2 cellular contexts compared by ENCODE assay signal in the genomic region with DNA sequence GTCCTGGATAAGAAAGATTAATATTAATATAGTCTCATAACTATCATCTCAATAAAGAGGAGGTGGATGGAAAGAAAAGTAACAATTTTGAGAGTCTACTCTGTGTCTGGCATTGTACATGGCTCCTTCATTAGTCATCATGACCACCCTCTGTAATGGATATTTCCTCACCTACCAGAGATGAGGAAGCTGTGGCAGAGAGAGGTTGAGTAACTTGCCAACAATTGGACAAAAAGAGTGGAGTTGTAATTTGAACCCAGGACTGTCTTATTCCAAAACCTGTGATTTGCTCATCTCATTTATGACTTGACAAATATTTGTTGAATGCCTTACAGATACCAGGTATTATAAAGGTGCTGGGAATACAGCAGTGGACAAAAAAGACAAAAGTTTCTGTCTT.
TF ChIP-seq lines count a peak whose summit lies in the region.

No MANE protein-coding gene starts in this region.

TF ChIP-seq in HCT116, 20 proteins besides CTCF, POLR2A, EP300 and RAD21:
- TF ChIP-seq CEBPB (IDR thresholded peaks at IDR 0.05; ENCODE audit: low read depth) (peak; percentile 74), JUND (IDR thresholded peaks at IDR 0.05) (peak; percentile 34), FOSL1 (IDR thresholded peaks at IDR 0.05; ENCODE audit: low read depth) (peak; percentile 40; the same call in 1 of the 2 replicates), CBX3 (IDR thresholded peaks at IDR 0.05; ENCODE audit: low read depth) (0 out of 2 replicates have a peak, but pooled peaks have one; percentile 38), TCF7L2 (IDR thresholded peaks at IDR 0.05; ENCODE audit: borderline replicate concordance, extremely low read depth, insufficient read depth, insufficient read length) (no peak), SP1 (IDR thresholded peaks at IDR 0.05; ENCODE audit: low read depth) (peak; percentile 29; the same call in 1 of the 2 replicates), SIN3A (IDR thresholded peaks at IDR 0.05; ENCODE audit: low read depth) (no peak), EGR1 (IDR thresholded peaks at IDR 0.05; ENCODE audit: low read depth) (no peak), ZFX (IDR thresholded peaks at IDR 0.05) (no peak), EZH2phosphoT487 (IDR thresholded peaks at IDR 0.05; ENCODE audit: borderline replicate concordance) (no peak)
- TF ChIP-seq, protein P1, sequence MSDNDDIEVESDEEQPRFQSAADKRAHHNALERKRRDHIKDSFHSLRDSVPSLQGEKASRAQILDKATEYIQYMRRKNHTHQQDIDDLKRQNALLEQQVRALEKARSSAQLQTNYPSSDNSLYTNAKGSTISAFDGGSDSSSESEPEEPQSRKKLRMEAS (IDR thresholded peaks at IDR 0.05), result peak; percentile 22; the same call in 1 of the 2 replicates
- TF ChIP-seq, protein P2, sequence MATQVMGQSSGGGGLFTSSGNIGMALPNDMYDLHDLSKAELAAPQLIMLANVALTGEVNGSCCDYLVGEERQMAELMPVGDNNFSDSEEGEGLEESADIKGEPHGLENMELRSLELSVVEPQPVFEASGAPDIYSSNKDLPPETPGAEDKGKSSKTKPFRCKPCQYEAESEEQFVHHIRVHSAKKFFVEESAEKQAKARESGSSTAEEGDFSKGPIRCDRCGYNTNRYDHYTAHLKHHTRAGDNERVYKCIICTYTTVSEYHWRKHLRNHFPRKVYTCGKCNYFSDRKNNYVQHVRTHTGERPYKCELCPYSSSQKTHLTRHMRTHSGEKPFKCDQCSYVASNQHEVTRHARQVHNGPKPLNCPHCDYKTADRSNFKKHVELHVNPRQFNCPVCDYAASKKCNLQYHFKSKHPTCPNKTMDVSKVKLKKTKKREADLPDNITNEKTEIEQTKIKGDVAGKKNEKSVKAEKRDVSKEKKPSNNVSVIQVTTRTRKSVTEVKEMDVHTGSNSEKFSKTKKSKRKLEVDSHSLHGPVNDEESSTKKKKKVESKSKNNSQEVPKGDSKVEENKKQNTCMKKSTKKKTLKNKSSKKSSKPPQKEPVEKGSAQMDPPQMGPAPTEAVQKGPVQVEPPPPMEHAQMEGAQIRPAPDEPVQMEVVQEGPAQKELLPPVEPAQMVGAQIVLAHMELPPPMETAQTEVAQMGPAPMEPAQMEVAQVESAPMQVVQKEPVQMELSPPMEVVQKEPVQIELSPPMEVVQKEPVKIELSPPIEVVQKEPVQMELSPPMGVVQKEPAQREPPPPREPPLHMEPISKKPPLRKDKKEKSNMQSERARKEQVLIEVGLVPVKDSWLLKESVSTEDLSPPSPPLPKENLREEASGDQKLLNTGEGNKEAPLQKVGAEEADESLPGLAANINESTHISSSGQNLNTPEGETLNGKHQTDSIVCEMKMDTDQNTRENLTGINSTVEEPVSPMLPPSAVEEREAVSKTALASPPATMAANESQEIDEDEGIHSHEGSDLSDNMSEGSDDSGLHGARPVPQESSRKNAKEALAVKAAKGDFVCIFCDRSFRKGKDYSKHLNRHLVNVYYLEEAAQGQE (IDR thresholded peaks at IDR 0.05; ENCODE audit: low read depth), result no peak
- TF ChIP-seq, protein P3, sequence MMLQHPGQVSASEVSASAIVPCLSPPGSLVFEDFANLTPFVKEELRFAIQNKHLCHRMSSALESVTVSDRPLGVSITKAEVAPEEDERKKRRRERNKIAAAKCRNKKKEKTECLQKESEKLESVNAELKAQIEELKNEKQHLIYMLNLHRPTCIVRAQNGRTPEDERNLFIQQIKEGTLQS (IDR thresholded peaks at IDR 0.05), result no peak

TF ChIP-seq in K562, 482 proteins besides CTCF, POLR2A, EP300 and RAD21:
- TF ChIP-seq ZNF175 (CRISPR knock-in tag; IDR thresholded peaks at IDR 0.05; ENCODE audit: low read depth), result no peak
- TF ChIP-seq, protein P4, sequence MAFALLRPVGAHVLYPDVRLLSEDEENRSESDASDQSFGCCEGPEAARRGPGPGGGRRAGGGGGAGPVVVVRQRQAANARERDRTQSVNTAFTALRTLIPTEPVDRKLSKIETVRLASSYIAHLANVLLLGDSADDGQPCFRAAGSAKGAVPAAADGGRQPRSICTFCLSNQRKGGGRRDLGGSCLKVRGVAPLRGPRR (CRISPR knock-in tag; IDR thresholded peaks at IDR 0.05), result no peak
- TF ChIP-seq, protein P3 (IDR thresholded peaks at IDR 0.05), result peak; percentile 45
- TF ChIP-seq, protein P3 (CRISPR knock-in tag; conservative IDR thresholded peaks at IDR 0.05), result no peak
- TF ChIP-seq, protein P5, sequence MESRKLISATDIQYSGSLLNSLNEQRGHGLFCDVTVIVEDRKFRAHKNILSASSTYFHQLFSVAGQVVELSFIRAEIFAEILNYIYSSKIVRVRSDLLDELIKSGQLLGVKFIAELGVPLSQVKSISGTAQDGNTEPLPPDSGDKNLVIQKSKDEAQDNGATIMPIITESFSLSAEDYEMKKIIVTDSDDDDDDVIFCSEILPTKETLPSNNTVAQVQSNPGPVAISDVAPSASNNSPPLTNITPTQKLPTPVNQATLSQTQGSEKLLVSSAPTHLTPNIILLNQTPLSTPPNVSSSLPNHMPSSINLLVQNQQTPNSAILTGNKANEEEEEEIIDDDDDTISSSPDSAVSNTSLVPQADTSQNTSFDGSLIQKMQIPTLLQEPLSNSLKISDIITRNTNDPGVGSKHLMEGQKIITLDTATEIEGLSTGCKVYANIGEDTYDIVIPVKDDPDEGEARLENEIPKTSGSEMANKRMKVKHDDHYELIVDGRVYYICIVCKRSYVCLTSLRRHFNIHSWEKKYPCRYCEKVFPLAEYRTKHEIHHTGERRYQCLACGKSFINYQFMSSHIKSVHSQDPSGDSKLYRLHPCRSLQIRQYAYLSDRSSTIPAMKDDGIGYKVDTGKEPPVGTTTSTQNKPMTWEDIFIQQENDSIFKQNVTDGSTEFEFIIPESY (CRISPR knock-in tag; IDR thresholded peaks at IDR 0.05), result no peak
- 0 out of 2 replicates have a peak, but pooled peaks have one; percentile 36 for TF ChIP-seq CEBPB (tag; IDR thresholded peaks at IDR 0.05)
- TF ChIP-seq RBM25 (IDR thresholded peaks at IDR 0.05; ENCODE audit: low read depth, low read length, severe bottlenecking), result peak; percentile 18
- TF ChIP-seq, protein P6, sequence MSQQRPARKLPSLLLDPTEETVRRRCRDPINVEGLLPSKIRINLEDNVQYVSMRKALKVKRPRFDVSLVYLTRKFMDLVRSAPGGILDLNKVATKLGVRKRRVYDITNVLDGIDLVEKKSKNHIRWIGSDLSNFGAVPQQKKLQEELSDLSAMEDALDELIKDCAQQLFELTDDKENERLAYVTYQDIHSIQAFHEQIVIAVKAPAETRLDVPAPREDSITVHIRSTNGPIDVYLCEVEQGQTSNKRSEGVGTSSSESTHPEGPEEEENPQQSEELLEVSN (IDR thresholded peaks at IDR 0.05; ENCODE audit: borderline replicate concordance in 1 of 2, extremely low read depth in 1 of 2, insufficient read depth in 1 of 2, insufficient read length in 1 of 2, low read depth in 1 of 2, low read length in 1 of 2, poor library complexity in 1 of 2, severe bottlenecking in 1 of 2), result no peak
- TF ChIP-seq BHLHE40 (IDR thresholded peaks at IDR 0.05; ENCODE audit: low read length), result no peak
- peak; percentile 42; the same call in 1 of the 2 replicates for TF ChIP-seq FOSL1 (tag; conservative IDR thresholded peaks at IDR 0.05)
- TF ChIP-seq, protein P7, sequence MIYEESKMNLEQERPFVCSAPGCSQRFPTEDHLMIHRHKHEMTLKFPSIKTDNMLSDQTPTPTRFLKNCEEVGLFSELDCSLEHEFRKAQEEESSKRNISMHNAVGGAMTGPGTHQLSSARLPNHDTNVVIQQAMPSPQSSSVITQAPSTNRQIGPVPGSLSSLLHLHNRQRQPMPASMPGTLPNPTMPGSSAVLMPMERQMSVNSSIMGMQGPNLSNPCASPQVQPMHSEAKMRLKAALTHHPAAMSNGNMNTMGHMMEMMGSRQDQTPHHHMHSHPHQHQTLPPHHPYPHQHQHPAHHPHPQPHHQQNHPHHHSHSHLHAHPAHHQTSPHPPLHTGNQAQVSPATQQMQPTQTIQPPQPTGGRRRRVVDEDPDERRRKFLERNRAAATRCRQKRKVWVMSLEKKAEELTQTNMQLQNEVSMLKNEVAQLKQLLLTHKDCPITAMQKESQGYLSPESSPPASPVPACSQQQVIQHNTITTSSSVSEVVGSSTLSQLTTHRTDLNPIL (CRISPR knock-in tag; IDR thresholded peaks at IDR 0.05), result no peak
- TF ChIP-seq HDAC3 (IDR thresholded peaks at IDR 0.05; ENCODE audit: borderline replicate concordance, partially characterized antibody), result no peak
- TF ChIP-seq SNIP1 (IDR thresholded peaks at IDR 0.05; ENCODE audit: low read depth), result no peak
- TF ChIP-seq JUND (IDR thresholded peaks at IDR 0.05; ENCODE audit: borderline replicate concordance, low read depth, low read length), result no peak
- no peak for TF ChIP-seq JUND (tag; IDR thresholded peaks at IDR 0.05; ENCODE audit: borderline replicate concordance, low read depth, low read length)
